12 cellular contexts compared by ENCODE assay signal in the genomic region with DNA sequence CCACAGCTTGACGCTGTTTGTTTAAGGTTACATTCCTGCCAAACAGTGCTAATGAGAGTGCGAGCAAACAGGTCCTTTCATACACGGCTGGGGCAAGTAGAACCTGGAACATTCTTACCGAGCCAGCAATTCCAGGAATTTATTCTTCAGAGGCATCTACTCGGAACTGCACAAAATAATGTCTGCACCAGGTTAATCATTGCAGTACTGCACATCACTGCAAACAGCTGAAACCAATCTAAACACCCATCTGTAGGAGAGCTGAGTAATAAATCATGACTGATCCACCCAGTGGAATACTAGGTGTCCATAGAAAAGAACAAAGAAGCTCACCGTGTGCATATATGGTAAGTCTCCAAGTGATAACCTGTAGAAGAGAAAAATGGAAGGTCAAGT. TPM values are rescaled to one million over a fixed set of nuclear protein-coding genes. Genes with fewer than 3 reads are reported as not detected.
DNase-seq lines count a peak whose midpoint lies in the region; ATAC-seq and TF ChIP-seq lines count a peak whose summit lies in the region.
"Had no signal": no experiment of that assay in that cellular context is flagged by ENCODE, and none has a peak within 500 bp of the region (broad histone marks: within the 10 kb centered on the region; RNA-seq: fewer than 3 reads in every experiment).

No MANE protein-coding gene starts in this region.

- H3K36me3 Mint-ChIP-seq in CD4-positive, alpha-beta memory T cell = peaks cover 11 to 15% of the 10 kb centered on the region in 2 donors
- peaks cover 15% of the 10 kb centered on the region for H3K36me3 Mint-ChIP-seq in central memory CD8-positive, alpha-beta T cell (ENCODE audit: insufficient read depth)
- H3K36me3 Mint-ChIP-seq in naive B cell = peaks cover 0 to 6% of the 10 kb centered on the region in 2 donors

- POLR2A ChIA-PET in CD4-positive, alpha-beta memory T cell (lab: Charles Lee; ENCODE audit: partially characterized antibody) = interaction anchor here (1.1 to 2.6 kb wide), 6 partner anchors 14 to 61 kb away, joined by 4 to 30 read pairs (median 10); a partner anchor contains a TSS

- no peak for DNase-seq in CD4-positive, alpha-beta memory T cell
- peak; percentile 77 for DNase-seq in NCI-H146 treated with DMSO at 0.1 percent for 48 hours (lab: John Stamatoyannopoulos, UW; ENCODE audit: unreplicated experiment)
- no peak for DNase-seq in central memory CD8-positive, alpha-beta T cell (ENCODE audit: low spot score in 2 of 2)
- no peak for DNase-seq in naive B cell
- DNase-seq in GF-D8 (lab: John Stamatoyannopoulos, UW) = no peak
- no peak for DNase-seq in lower leg skin (ENCODE audit: low spot score in 2 of 2)
- no peak for DNase-seq in stimulated activated CD4-positive, alpha-beta T cell treated with anti-CD3 and anti-CD28 coated beads, Interleukin-4, amount 100 ng/mL, for 24 hours
- DNase-seq: activated CD4-positive, alpha-beta T cell treated with anti-CD3 and anti-CD28 coated beads for 4 hours; cerebellar nuclear complex had no signal

- H3K36me3 ChIP-seq in CD4-positive, alpha-beta memory T cell (ENCODE audit: insufficient read depth, low read length) = no peaks in the 10 kb centered on the region
- H3K36me3 ChIP-seq: neutrophil had no signal

- TF ChIP-seq POLR2A in lower leg skin (IDR thresholded peaks at IDR 0.05) = no peak

- H3K4me1 ChIP-seq in CD4-positive, alpha-beta memory T cell (ENCODE audit: insufficient read depth, low read length) = peaks cover 32% of the 10 kb centered on the region

- intact Hi-C loops in CD4-positive, alpha-beta memory T cell (cut with micrococcal nuclease) = loop anchor here (2.0 kb wide), 2 partner anchors 17 to 65 kb away; a partner anchor contains a TSS
- intact Hi-C loops in lower leg skin (cut with DNase I; ENCODE audit: low total_unique reads) = no loop called here

- 12% methylated on average over 6 of the region's 6 CpGs for WGBS in lower leg skin, 2 donors

- peaks cover 24 to 49% (median 31%) of the 10 kb centered on the region in 4 donors for H3K4me1 Mint-ChIP-seq in CD4-positive, alpha-beta memory T cell
- peaks cover 42% of the 10 kb centered on the region for H3K4me1 Mint-ChIP-seq in central memory CD8-positive, alpha-beta T cell
- H3K4me1 Mint-ChIP-seq in naive B cell = peaks cover 38 to 44% (median 39%) of the 10 kb centered on the region in 3 donors

- H3K27me3 ChIP-seq in CD4-positive, alpha-beta memory T cell (ENCODE audit: insufficient read depth, low read length) = no peaks in the 10 kb centered on the region

- no peak overlapping the region for H3K27ac ChIP-seq in CD4-positive, alpha-beta memory T cell (ENCODE audit: low read depth, low read length)
- H3K27ac ChIP-seq: neutrophil had no signal

- peak overlapping the region; percentile 6 to 83 (median 58) for H3K4me3 Mint-ChIP-seq in CD4-positive, alpha-beta memory T cell
- peak overlapping the region; percentile 85 for H3K4me3 Mint-ChIP-seq in central memory CD8-positive, alpha-beta T cell
- peak overlapping the region in 6 of 8 donors; percentile 41 to 95 (median 88) for H3K4me3 Mint-ChIP-seq in naive B cell

- TF ChIP-seq CTCF in lower leg skin (IDR thresholded peaks at IDR 0.05) = no peak

- H3K27ac Mint-ChIP-seq in CD4-positive, alpha-beta memory T cell = peak overlapping the region in 5 of 7 donors; percentile 43 to 91 (median 70)
- peak overlapping the region; percentile 91 for H3K27ac Mint-ChIP-seq in central memory CD8-positive, alpha-beta T cell (ENCODE audit: low read depth)
- H3K27ac Mint-ChIP-seq in naive B cell = peak overlapping the region in 1 of 6 donors; percentile 94

- peaks cover 0 to 1% of the 10 kb centered on the region in 2 donors for H3K27me3 Mint-ChIP-seq in CD4-positive, alpha-beta memory T cell
- no peaks in the 10 kb centered on the region for H3K27me3 Mint-ChIP-seq in central memory CD8-positive, alpha-beta T cell
- H3K27me3 Mint-ChIP-seq in naive B cell = no peaks in the 10 kb centered on the region

- peaks cover 0 to 4% (median 0%) of the 10 kb centered on the region in 8 donors for H3K9me3 Mint-ChIP-seq in CD4-positive, alpha-beta memory T cell
- no peaks in the 10 kb centered on the region for H3K9me3 Mint-ChIP-seq in central memory CD8-positive, alpha-beta T cell
- H3K9me3 Mint-ChIP-seq in naive B cell = peaks cover 0 to 3% (median 0%) of the 10 kb centered on the region in 7 donors

- H3K4me3 ChIP-seq in CD4-positive, alpha-beta memory T cell (ENCODE audit: low read length in 2 of 2) = no peak overlapping the region
- no peak overlapping the region for H3K4me3 ChIP-seq in lower leg skin (ENCODE audit: low read depth, poor library complexity, severe bottlenecking)

- ATAC-seq in central memory CD8-positive, alpha-beta T cell (replicated peaks; ENCODE audit: extremely low read depth, poor library complexity, severe bottlenecking) = no peak
- ATAC-seq in naive B cell (ENCODE audit: low read depth in 2 of 2) (no peak), GM21825 (IDR thresholded peaks at IDR 0.05; ENCODE audit: unreplicated experiment) (no peak)

- CTCF ChIA-PET in CD4-positive, alpha-beta memory T cell (lab: Charles Lee; ENCODE audit: partially characterized antibody) = interaction anchor here (0.8 to 2.0 kb wide), 6 partner anchors 24 to 78 kb away, joined by 3 to 7 read pairs (median 4); a partner anchor contains a TSS

- H3K9me3 ChIP-seq in CD4-positive, alpha-beta memory T cell (ENCODE audit: control insufficient read depth in 1 of 2, low read length in 2 of 2) = no peaks in the 10 kb centered on the region
- H3K9me3 ChIP-seq: neutrophil had no signal

RNA-seq across cellular contexts. Expression of a gene that starts 1.2 kb away (rescaled TPM):
- total RNA-seq in CD4-positive, alpha-beta memory T cell = 1 to 10 TPM; 8.0 to 9.6 TPM
- under 1 TPM in 1 of 2 donors, not detected in 1; 0.62 TPM for polyA plus RNA-seq in CD4-positive, alpha-beta memory T cell
- under 1 TPM; 0.13 to 0.85 (median 0.40) TPM for polyA plus RNA-seq in naive B cell (ENCODE audit: low read depth in 6 of 6)
- total RNA-seq in lower leg skin = 1 to 10 TPM; 4.2 to 5.1 (median 4.6) TPM

RNA-seq across cellular contexts. Expression of a gene that starts 17.5 kb away (rescaled TPM):
- total RNA-seq in CD4-positive, alpha-beta memory T cell = 10 to 100 TPM; 20.8 to 26.4 TPM
- 1 to 10 TPM in 1 of 2 donors, under 1 TPM in 1; 0.99 to 5.3 TPM for polyA plus RNA-seq in CD4-positive, alpha-beta memory T cell
- polyA plus RNA-seq in naive B cell (ENCODE audit: low read depth in 6 of 6) = 1 to 10 TPM; 2.3 to 5.2 (median 3.2) TPM
- 10 to 100 TPM in 1 of 4 donors, 1 to 10 TPM in 3; 5.9 to 14.3 (median 7.7) TPM for total RNA-seq in lower leg skin

RNA-seq across cellular contexts. Expression of a gene that starts 18.3 kb away (rescaled TPM):
- total RNA-seq in CD4-positive, alpha-beta memory T cell = 10 to 100 TPM; 31.2 to 34.0 TPM
- 10 to 100 TPM; 26.2 to 40.1 TPM for polyA plus RNA-seq in CD4-positive, alpha-beta memory T cell
- polyA plus RNA-seq in naive B cell (ENCODE audit: low read depth in 6 of 6) = 10 to 100 TPM; 25.1 to 42.1 (median 37.1) TPM
- total RNA-seq in lower leg skin = 10 to 100 TPM; 58.4 to 88.3 (median 78.3) TPM

RNA-seq across cellular contexts. Expression of a gene that starts 23.6 kb away (rescaled TPM):
- total RNA-seq in CD4-positive, alpha-beta memory T cell = 10 to 100 TPM; 20.3 to 20.9 TPM
- under 1 TPM in 1 of 2 donors, not detected in 1; 0.30 TPM for polyA plus RNA-seq in CD4-positive, alpha-beta memory T cell
- polyA plus RNA-seq in naive B cell (ENCODE audit: low read depth in 6 of 6) = under 1 TPM in 4 of 6 donors, not detected in 2; 0.12 to 0.60 (median 0.18) TPM
- total RNA-seq in lower leg skin = 10 to 100 TPM in 3 of 4 donors, 1 to 10 TPM in 1; 8.1 to 17.8 (median 12.3) TPM

RNA-seq across cellular contexts. Expression of a gene that starts 36.5 kb away (rescaled TPM):
- total RNA-seq in CD4-positive, alpha-beta memory T cell = not detected
- not detected for polyA plus RNA-seq in CD4-positive, alpha-beta memory T cell
- not detected for polyA plus RNA-seq in naive B cell (ENCODE audit: low read depth in 6 of 6)
- under 1 TPM in 1 of 4 donors, not detected in 3; 0.26 TPM for total RNA-seq in lower leg skin
- total RNA-seq: urinary bladder had no signal
